ENCODE assay signal across 16 cellular contexts in genomic region chr13:29523199-29523931, GRCh38.
DNase-seq lines count a peak whose midpoint lies in the region; ATAC-seq and TF ChIP-seq lines count a peak whose summit lies in the region.
"Had no signal": no experiment of that assay in that cellular context is flagged by ENCODE, and none has a peak within 500 bp of the region (broad histone marks: within the 10 kb centered on the region; RNA-seq: fewer than 3 reads in every experiment).

No MANE protein-coding gene starts in this region.

- peak overlapping the region; percentile 74 for H3K27ac ChIP-seq in SJSA1
- H3K27ac ChIP-seq in thyroid gland: peak overlapping the region in 2 of 3 donors; percentile 43 to 54
- H3K27ac ChIP-seq: RWPE1 had no signal

- DNase-seq in SJSA1 (ENCODE audit: low read depth in 1 of 2, low spot score in 2 of 2): no peak
- no peak for DNase-seq in endothelial cell (ENCODE audit: low spot score)
- no peak for DNase-seq in left lobe of liver (ENCODE audit: low spot score)
- peak in 1 of 2 donors; percentile 15 for DNase-seq in thyroid gland
- no peak for DNase-seq in activated T-helper 1 cell treated with anti-CD3 and anti-CD28 coated beads, Interleukin-12 subunit alpha, Interleukin-12 subunit beta, Interleukin-2, Interleukin-4 antibody, amounts not matched to agents 30 ng/mL and 10 ng/mL and 1 ng/mL, durations not matched to agents 14 hours and 24 hours and 36 hours (ENCODE audit: low spot score)
- no peak for DNase-seq in H4 (ENCODE audit: low spot score)
- no peak for DNase-seq in AG08396 (ENCODE audit: low spot score)
- DNase-seq: activated effector memory CD4-positive, alpha-beta T cell treated with anti-CD3 and anti-CD28 coated beads, Interleukin-2, amount 50 U/mL, for 16 hours; GOT3; midbrain; NCI-H1930; NCI-H526; stimulated activated CD8-positive, alpha-beta memory T cell treated with anti-CD3 and anti-CD28 coated beads, Interleukin-4, amount 100 ng/mL, for 48 hours had no signal

- no peak overlapping the region for H3K4me3 Mint-ChIP-seq in endothelial cell (ENCODE audit: unreplicated experiment)
- no peak overlapping the region for H3K4me3 Mint-ChIP-seq in activated T-helper 1 cell treated with anti-CD3 and anti-CD28 coated beads, Interleukin-12 subunit alpha, Interleukin-12 subunit beta, Interleukin-2, Interleukin-4 antibody, amounts not matched to agents 30 ng/mL and 10 ng/mL and 1 ng/mL, durations not matched to agents 14 hours and 24 hours and 36 hours
- H3K4me3 Mint-ChIP-seq: T-helper 2 cell treated with Interferon-gamma antibody and Interleukin-4, amounts not matched to agents 5 μg/mL and 100 μg/mL, for 36 hours had no signal

- H3K27me3 Mint-ChIP-seq in endothelial cell (ENCODE audit: unreplicated experiment): peaks cover 1% of the 10 kb centered on the region
- H3K27me3 Mint-ChIP-seq in activated T-helper 1 cell treated with anti-CD3 and anti-CD28 coated beads, Interleukin-12 subunit alpha, Interleukin-12 subunit beta, Interleukin-2, Interleukin-4 antibody, amounts not matched to agents 30 ng/mL and 10 ng/mL and 1 ng/mL, durations not matched to agents 14 hours and 24 hours and 36 hours (ENCODE audit: insufficient read depth): no peaks in the 10 kb centered on the region

- H3K36me3 Mint-ChIP-seq in endothelial cell (ENCODE audit: low read depth, unreplicated experiment): peaks cover 19% of the 10 kb centered on the region
- peaks cover 34% of the 10 kb centered on the region for H3K36me3 Mint-ChIP-seq in activated T-helper 1 cell treated with anti-CD3 and anti-CD28 coated beads, Interleukin-12 subunit alpha, Interleukin-12 subunit beta, Interleukin-2, Interleukin-4 antibody, amounts not matched to agents 30 ng/mL and 10 ng/mL and 1 ng/mL, durations not matched to agents 14 hours and 24 hours and 36 hours (ENCODE audit: low read depth)

- ATAC-seq in left lobe of liver: peak; percentile 50

- no peaks in the 10 kb centered on the region for H3K27me3 ChIP-seq in SJSA1 (replicated peaks)
- H3K27me3 ChIP-seq in thyroid gland: no peaks in the 10 kb centered on the region
- H3K27me3 ChIP-seq: breast epithelium had no signal

- WGBS in thyroid gland, 2 donors: 86 to 87% methylated on average over 19 to 22 of the region's 23 CpGs

- intact Hi-C loops in thyroid gland (cut with DNase I): no loop called here
- intact Hi-C loops in activated T-helper 1 cell treated with anti-CD3 and anti-CD28 coated beads, Interleukin-12 subunit alpha, Interleukin-12 subunit beta, Interleukin-2, Interleukin-4 antibody, amounts not matched to agents 30 ng/mL and 10 ng/mL and 1 ng/mL, durations not matched to agents 14 hours and 24 hours and 36 hours (cut with micrococcal nuclease): no loop called here

- peak overlapping the region; percentile 31 for H3K27ac Mint-ChIP-seq in endothelial cell (ENCODE audit: unreplicated experiment)
- H3K27ac Mint-ChIP-seq in activated T-helper 1 cell treated with anti-CD3 and anti-CD28 coated beads, Interleukin-12 subunit alpha, Interleukin-12 subunit beta, Interleukin-2, Interleukin-4 antibody, amounts not matched to agents 30 ng/mL and 10 ng/mL and 1 ng/mL, durations not matched to agents 14 hours and 24 hours and 36 hours: no peak overlapping the region
- H3K27ac Mint-ChIP-seq: T-helper 2 cell treated with Interferon-gamma antibody and Interleukin-4, amounts not matched to agents 5 μg/mL and 100 μg/mL, for 36 hours had no signal

- H3K9me3 ChIP-seq in SJSA1 (replicated peaks): no peaks in the 10 kb centered on the region
- no peaks in the 10 kb centered on the region for H3K9me3 ChIP-seq in thyroid gland
- H3K9me3 ChIP-seq: breast epithelium had no signal

- H3K4me3 ChIP-seq in SJSA1 (no peak overlapping the region), thyroid gland (replicated peaks in 1 of 3) (no peak overlapping the region)
- H3K4me3 ChIP-seq: breast epithelium had no signal

- H3K4me1 Mint-ChIP-seq in endothelial cell (ENCODE audit: unreplicated experiment): peaks cover 8% of the 10 kb centered on the region
- H3K4me1 Mint-ChIP-seq in activated T-helper 1 cell treated with anti-CD3 and anti-CD28 coated beads, Interleukin-12 subunit alpha, Interleukin-12 subunit beta, Interleukin-2, Interleukin-4 antibody, amounts not matched to agents 30 ng/mL and 10 ng/mL and 1 ng/mL, durations not matched to agents 14 hours and 24 hours and 36 hours (ENCODE audit: low read depth): no peaks in the 10 kb centered on the region

- H3K4me1 ChIP-seq in SJSA1 (replicated peaks) (peaks cover 44% of the 10 kb centered on the region), thyroid gland (no peaks in the 10 kb centered on the region)
- H3K4me1 ChIP-seq: breast epithelium had no signal

- no peaks in the 10 kb centered on the region for H3K9me3 Mint-ChIP-seq in endothelial cell (ENCODE audit: unreplicated experiment)
- no peaks in the 10 kb centered on the region for H3K9me3 Mint-ChIP-seq in activated T-helper 1 cell treated with anti-CD3 and anti-CD28 coated beads, Interleukin-12 subunit alpha, Interleukin-12 subunit beta, Interleukin-2, Interleukin-4 antibody, amounts not matched to agents 30 ng/mL and 10 ng/mL and 1 ng/mL, durations not matched to agents 14 hours and 24 hours and 36 hours
- H3K9me3 Mint-ChIP-seq: T-helper 2 cell treated with Interferon-gamma antibody and Interleukin-4, amounts not matched to agents 5 μg/mL and 100 μg/mL, for 36 hours had no signal

- TF ChIP-seq CTCF in endothelial cell (IDR thresholded peaks at IDR 0.05; ENCODE audit: unreplicated experiment) (no peak), thyroid gland (IDR thresholded peaks at IDR 0.05) (no peak)

- TF ChIP-seq POLR2A in thyroid gland (IDR thresholded peaks at IDR 0.05): no peak

- peaks cover 89% of the 10 kb centered on the region for H3K36me3 ChIP-seq in SJSA1
- no peaks in the 10 kb centered on the region for H3K36me3 ChIP-seq in thyroid gland
